Comparison of ENCODE assay signal across 24 cellular contexts in genomic region chr11:125941241-125941605, GRCh38. TPM values are rescaled to one million over a fixed set of nuclear protein-coding genes. Genes with fewer than 3 reads are reported as not detected.
A peak's percentile ranks its signal among the peaks of the same experiment; 100 is the strongest.
DNase-seq lines count a peak whose midpoint lies in the region; TF ChIP-seq lines count a peak whose summit lies in the region.
"Had no signal": no experiment of that assay in that cellular context is flagged by ENCODE, and none has a peak within 500 bp of the region (broad histone marks: within the 10 kb centered on the region; RNA-seq: fewer than 3 reads in every experiment).

No MANE protein-coding gene starts in this region.

- H3K27ac Mint-ChIP-seq in neural progenitor cell, result peak overlapping the region; percentile 80
- H3K27ac Mint-ChIP-seq: activated CD4-positive, alpha-beta T cell treated with anti-CD3 and anti-CD28 coated beads for 36 hours; activated naive CD4-positive, alpha-beta T cell treated with anti-CD3 and anti-CD28 coated beads, Interleukin-2, amount 50 U/mL, for 24 hours; CD4-positive, alpha-beta T cell; memory B cell; stimulated activated naive CD8-positive, alpha-beta T cell treated with anti-CD3 and anti-CD28 coated beads, Interleukin-15, Interleukin-2, amounts not matched to agents 100 ng/mL and 50 ng/mL, for 24 hours had no signal

- H3K27ac ChIP-seq in KMS-11, result no peak overlapping the region
- H3K27ac ChIP-seq in coronary artery, result no peak overlapping the region
- no peak overlapping the region for H3K27ac ChIP-seq in neural progenitor cell
- H3K27ac ChIP-seq: cardiac muscle cell, Peyer's patch, SJSA1, thyroid gland had no signal

- H3K9ac ChIP-seq in KMS-11 (no peak overlapping the region), neural progenitor cell (no peak overlapping the region)

- peaks cover 3% of the 10 kb centered on the region for H3K9me3 Mint-ChIP-seq in neural progenitor cell
- H3K9me3 Mint-ChIP-seq: activated naive CD4-positive, alpha-beta T cell treated with anti-CD3 and anti-CD28 coated beads, Interleukin-2, amount 50 U/mL, for 24 hours; CD4-positive, alpha-beta T cell; memory B cell; naive B cell; stimulated activated naive CD8-positive, alpha-beta T cell treated with anti-CD3 and anti-CD28 coated beads, Interleukin-15, Interleukin-2, amounts not matched to agents 100 ng/mL and 50 ng/mL, for 24 hours had no signal

- peaks cover 49% of the 10 kb centered on the region for H3K4me1 Mint-ChIP-seq in neural progenitor cell
- H3K4me1 Mint-ChIP-seq: naive B cell had no signal

- H3K4me1 ChIP-seq in KMS-11 (ENCODE audit: low read depth, poor library complexity, severe bottlenecking) (peaks cover 5% of the 10 kb centered on the region), neural progenitor cell (peaks cover 8% of the 10 kb centered on the region)
- H3K4me1 ChIP-seq: Peyer's patch, SJSA1 had no signal

- peaks cover 12% of the 10 kb centered on the region for H3K27me3 Mint-ChIP-seq in neural progenitor cell (ENCODE audit: insufficient read depth, low read depth)
- H3K27me3 Mint-ChIP-seq: activated CD4-positive, alpha-beta T cell treated with anti-CD3 and anti-CD28 coated beads for 36 hours; activated naive CD4-positive, alpha-beta T cell treated with anti-CD3 and anti-CD28 coated beads, Interleukin-2, amount 50 U/mL, for 24 hours; CD4-positive, alpha-beta T cell; stimulated activated naive CD8-positive, alpha-beta T cell treated with anti-CD3 and anti-CD28 coated beads, Interleukin-15, Interleukin-2, amounts not matched to agents 100 ng/mL and 50 ng/mL, for 24 hours had no signal

- in situ Hi-C loops in G401 (cut with HindIII; ENCODE audit: low sequenced_read_pairs), result loop anchor here (25.0 kb wide), 1 partner anchor 271 kb away; the partner anchor contains the start of genes FAM118B and RPUSD4

- H3K79me2 ChIP-seq in KMS-11 (ENCODE audit: insufficient read depth, low read depth) (no peaks in the 10 kb centered on the region), neural progenitor cell (ENCODE audit: low read depth) (no peaks in the 10 kb centered on the region)

- DNase-seq in G401 (ENCODE audit: low spot score) (peak; percentile 86), coronary artery (ENCODE audit: low spot score) (peak; percentile 52), neural progenitor cell (ENCODE audit: low spot score) (no peak), COLO668 (lab: John Stamatoyannopoulos, UW; ENCODE audit: unreplicated experiment) (no peak), EL (no peak)
- DNase-seq in effector CD8-positive, alpha-beta T cell (lab: John Stamatoyannopoulos, UW), result no peak
- DNase-seq: activated CD4-positive, alpha-beta T cell treated with anti-CD3 and anti-CD28 coated beads for 36 hours; CD4-positive, alpha-beta T cell; left cardiac atrium; naive B cell; NCI-H446 treated with DMSO at 0.1 percent for 48 hours; Peyer's patch; stimulated activated CD4-positive, alpha-beta T cell treated with anti-CD3 and anti-CD28 coated beads, Interleukin-15, amount 100 ng/mL, for 24 hours; T-helper 1 cell; thyroid gland had no signal

- H3K4me2 ChIP-seq in KMS-11 (no peak overlapping the region), neural progenitor cell (no peak overlapping the region)

- no peak overlapping the region for H3K4me3 Mint-ChIP-seq in neural progenitor cell
- H3K4me3 Mint-ChIP-seq: activated CD4-positive, alpha-beta T cell treated with anti-CD3 and anti-CD28 coated beads for 36 hours; activated naive CD4-positive, alpha-beta T cell treated with anti-CD3 and anti-CD28 coated beads, Interleukin-2, amount 50 U/mL, for 24 hours; CD4-positive, alpha-beta T cell; memory B cell; naive B cell; stimulated activated naive CD8-positive, alpha-beta T cell treated with anti-CD3 and anti-CD28 coated beads, Interleukin-15, Interleukin-2, amounts not matched to agents 100 ng/mL and 50 ng/mL, for 24 hours had no signal

- H3K27me3 ChIP-seq in KMS-11 (ENCODE audit: insufficient read depth, low read depth) (no peaks in the 10 kb centered on the region), neural progenitor cell (no peaks in the 10 kb centered on the region)
- H3K27me3 ChIP-seq: cardiac muscle cell, Peyer's patch, SJSA1, thyroid gland had no signal

- H4K20me1 ChIP-seq in KMS-11 (ENCODE audit: insufficient read depth) (no peaks in the 10 kb centered on the region), neural progenitor cell (ENCODE audit: low read depth) (no peaks in the 10 kb centered on the region)

- no peaks in the 10 kb centered on the region for H3K36me3 ChIP-seq in KMS-11 (ENCODE audit: insufficient read depth)
- H3K36me3 ChIP-seq in neural progenitor cell, result no peaks in the 10 kb centered on the region
- H3K36me3 ChIP-seq: cardiac muscle cell, Peyer's patch, SJSA1, thyroid gland had no signal

- peak overlapping the region; percentile 48; the same call in 1 of the 2 replicates for H2AFZ ChIP-seq in KMS-11 (ENCODE audit: low read depth)
- peak overlapping the region; percentile 90 for H2AFZ ChIP-seq in neural progenitor cell (replicated peaks)

- no peak overlapping the region for H3K4me3 ChIP-seq in KMS-11 (IDR thresholded peaks at IDR 0.05; ENCODE audit: insufficient read depth, low read depth, low read length)
- H3K4me3 ChIP-seq in coronary artery, result no peak overlapping the region
- H3K4me3 ChIP-seq in neural progenitor cell, result no peak overlapping the region
- H3K4me3 ChIP-seq: cardiac muscle cell, Peyer's patch, SJSA1, thyroid gland had no signal

- H3K9me3 ChIP-seq in neural progenitor cell (ENCODE audit: low read depth), result no peaks in the 10 kb centered on the region
- H3K9me3 ChIP-seq: Peyer's patch, SJSA1, thyroid gland had no signal

- peaks cover 3% of the 10 kb centered on the region for H3K36me3 Mint-ChIP-seq in neural progenitor cell
- H3K36me3 Mint-ChIP-seq: activated naive CD4-positive, alpha-beta T cell treated with anti-CD3 and anti-CD28 coated beads, Interleukin-2, amount 50 U/mL, for 24 hours; memory B cell; naive B cell had no signal

- peaks cover 5% of the 10 kb centered on the region for H3F3A ChIP-seq in neural progenitor cell (ENCODE audit: low read depth)

- TF ChIP-seq CTCF in KMS-11 (conservative IDR thresholded peaks at IDR 0.05; ENCODE audit: low read depth, low read length), result no peak
- TF ChIP-seq CTCF in coronary artery (IDR thresholded peaks at IDR 0.05), result no peak
- TF ChIP-seq CTCF in neural progenitor cell (IDR thresholded peaks at IDR 0.05), result no peak

RNA-seq across cellular contexts. Expression of gene VSIG10L2, which starts 4.6 kb away (rescaled TPM):
- not detected in 2 replicates for total RNA-seq in G401 (2014; rRNA removed; shearing (Covaris generic))
- total RNA-seq in neural progenitor cell (ENCODE audit: low replicate concordance), result not detected in 2 replicates
- total RNA-seq: activated CD4-positive, alpha-beta T cell treated with anti-CD3 and anti-CD28 coated beads for 36 hours; activated CD8-positive, alpha-beta memory T cell treated with anti-CD3 and anti-CD28 coated beads for 36 hours; cardiac muscle cell; CD4-positive, alpha-beta T cell; dermis microvascular lymphatic vessel endothelial cell; osteocyte; Peyer's patch; SJSA1; thyroid gland had no signal

RNA-seq across cellular contexts. Expression of gene DDX25, which starts 36.9 kb away (rescaled TPM):
- 0.18 TPM in 1 of 2 replicates, not detected in the other for total RNA-seq in G401 (2014; rRNA removed; shearing (Covaris generic))
- total RNA-seq in neural progenitor cell (ENCODE audit: low replicate concordance), result 8.9 and 12.4 TPM in 2 replicates
- total RNA-seq: activated CD4-positive, alpha-beta T cell treated with anti-CD3 and anti-CD28 coated beads for 36 hours; CD4-positive, alpha-beta T cell; dermis microvascular lymphatic vessel endothelial cell; osteocyte; SJSA1 had no signal

RNA-seq across cellular contexts. Expression of gene PUS3, which starts 38.2 kb away (rescaled TPM):
- total RNA-seq in G401 (2014; rRNA removed; shearing (Covaris generic)), result 12.1 and 16.3 TPM in 2 replicates
- 13.3 and 22.1 TPM in 2 replicates for total RNA-seq in neural progenitor cell (ENCODE audit: low replicate concordance)

RNA-seq across cellular contexts. Expression of gene HYLS1, which starts 53.8 kb away (rescaled TPM):
- 1.4 and 4.3 TPM in 2 replicates for total RNA-seq in G401 (2014; rRNA removed; shearing (Covaris generic))
- 7.7 and 8.9 TPM in 2 replicates for total RNA-seq in neural progenitor cell (ENCODE audit: low replicate concordance)

Comparison
In these comparisons a context has a peak if more than half of its experiments do, and no peak if none do; other contexts are left out.
1. DNase-seq: peak in G401 (single experiment) and coronary artery (single experiment); none in neural progenitor cell (single experiment), COLO668 (single experiment), effector CD8-positive, alpha-beta T cell (single experiment) and EL (single experiment).